18 cellular contexts compared by ENCODE assay signal in the genomic region with DNA sequence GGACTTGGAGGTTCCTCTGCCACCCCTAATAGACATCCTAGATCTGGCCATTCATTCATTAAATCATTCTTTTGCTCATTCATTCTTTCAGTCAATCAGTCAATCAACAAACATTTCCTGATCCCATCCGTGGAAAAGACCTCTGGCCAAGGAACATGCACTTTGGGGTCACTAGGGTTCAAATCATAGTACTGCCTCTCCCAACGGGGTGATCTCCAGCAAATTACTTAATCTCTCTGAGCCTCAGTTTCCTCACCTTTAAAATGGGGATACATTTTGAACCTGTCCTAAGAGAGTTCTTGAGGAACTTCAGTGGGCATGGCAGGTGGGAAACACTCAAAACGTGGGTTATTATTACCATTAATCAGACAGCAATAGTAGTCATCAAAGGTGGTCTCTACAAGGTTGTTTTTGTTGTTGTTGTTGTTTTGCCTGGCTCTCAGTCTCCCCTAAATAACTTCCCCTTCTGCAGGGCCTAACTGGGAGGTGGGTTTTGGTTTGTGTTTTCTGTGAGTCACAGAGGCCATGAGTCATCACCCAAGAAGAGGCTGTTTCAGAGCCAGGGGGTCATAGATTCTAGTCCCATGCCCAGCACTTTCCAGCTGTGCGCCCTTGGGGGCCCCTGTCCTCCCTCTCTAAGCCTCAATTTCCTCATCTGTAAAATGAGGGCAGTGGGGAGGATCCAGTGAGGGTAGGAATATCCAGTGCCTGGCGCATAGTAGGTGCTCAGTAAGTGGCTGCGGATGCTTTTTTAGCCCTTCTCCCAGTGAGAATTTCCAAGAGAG. TPM values are rescaled to one million over a fixed set of nuclear protein-coding genes. Genes with fewer than 3 reads are reported as not detected.
A peak's percentile ranks its signal among the peaks of the same experiment; 100 is the strongest.
DNase-seq lines count a peak whose midpoint lies in the region; ATAC-seq and TF ChIP-seq lines count a peak whose summit lies in the region.
"Had no signal": no experiment of that assay in that cellular context is flagged by ENCODE, and none has a peak within 500 bp of the region (broad histone marks: within the 10 kb centered on the region; RNA-seq: fewer than 3 reads in every experiment).

No MANE protein-coding gene starts in this region.

- no TSS peak for BruUV-seq in IMR-90 (replicated peaks; lab: Mats Ljungman, UMichigan)

- TF ChIP-seq RAD21 in IMR-90 (IDR thresholded peaks at IDR 0.05; ENCODE audit: low read length), result no peak

- no peak for TF ChIP-seq CTCF in IMR-90 (conservative IDR thresholded peaks at IDR 0.05; ENCODE audit: low read depth, low read length)
- no peak for TF ChIP-seq CTCF in nephron (IDR thresholded peaks at IDR 0.05; ENCODE audit: unreplicated experiment in 3 of 3)
- no peak for TF ChIP-seq CTCF in colonic mucosa (IDR thresholded peaks at IDR 0.05)

- H3K4me1 ChIP-seq in IMR-90 (ENCODE audit: control insufficient read depth, insufficient read depth, low read length) (no peaks in the 10 kb centered on the region), adipocyte (ENCODE audit: control insufficient read depth, insufficient read depth, low read length) (no peaks in the 10 kb centered on the region), colonic mucosa (no peaks in the 10 kb centered on the region)

- intact Hi-C loops in IMR-90 (cut with micrococcal nuclease), result no loop called here
- intact Hi-C loops in colonic mucosa (cut with DNase I), result no loop called here

- peaks cover 25% of the 10 kb centered on the region for H3K4me1 Mint-ChIP-seq in nephron

- H3K4me3 Mint-ChIP-seq in nephron, result peak overlapping the region in 1 of 3 experiments; percentile 1

- H2AK9ac ChIP-seq in IMR-90 (replicated peaks; ENCODE audit: low read depth, low read length, poor library complexity), result no peak overlapping the region

- H3K79me1 ChIP-seq in IMR-90 (ENCODE audit: low read depth in 1 of 2, low read length in 2 of 2), result no peaks in the 10 kb centered on the region

- H3K36me3 ChIP-seq in IMR-90 (ENCODE audit: control insufficient read depth, insufficient read depth, low read length) (no peaks in the 10 kb centered on the region), adipocyte (ENCODE audit: control insufficient read depth, insufficient read depth, low read length, severe bottlenecking) (no peaks in the 10 kb centered on the region), colonic mucosa (no peaks in the 10 kb centered on the region)

- no peak overlapping the region for H3K18ac ChIP-seq in IMR-90 (ENCODE audit: low read depth, low read length)

- H3K27me3 Mint-ChIP-seq in nephron (ENCODE audit: low read depth), result peaks cover 36% of the 10 kb centered on the region

- no peak overlapping the region for H4K91ac ChIP-seq in IMR-90 (ENCODE audit: insufficient read depth, low read depth, low read length)

- no peak overlapping the region for H2AFZ ChIP-seq in IMR-90 (replicated peaks; ENCODE audit: low read length, poor library complexity)

- POLR2A ChIA-PET in IMR-90 (lab: Charles Lee; ENCODE audit: unreplicated experiment), result no interaction called here

- H3K9me3 Mint-ChIP-seq in nephron, result no peaks in the 10 kb centered on the region

- no peak overlapping the region for H3K4ac ChIP-seq in IMR-90 (ENCODE audit: low read depth, low read length)

- no peaks in the 10 kb centered on the region for H3K36me3 Mint-ChIP-seq in nephron (ENCODE audit: low read depth)

- no peak for ATAC-seq in IMR-90 (ENCODE audit: low read depth)
- no peak for ATAC-seq in HG03025 (IDR thresholded peaks at IDR 0.05; ENCODE audit: low FRiP score, unreplicated experiment)
- ATAC-seq in GM21529 (IDR thresholded peaks at IDR 0.05; ENCODE audit: unreplicated experiment), result no peak
- ATAC-seq: SK-N-SH treated with all-trans-retinoic acid at 6 μM for 48 hours had no signal

- H3K23ac ChIP-seq in IMR-90 (ENCODE audit: low read depth, low read length), result no peak overlapping the region

- H3K56ac ChIP-seq in IMR-90 (ENCODE audit: extremely low read depth, insufficient read depth, low read length), result no peak overlapping the region

- peak overlapping the region in 2 of 3 experiments; percentile 28 to 78 for H3K27ac Mint-ChIP-seq in nephron
- H3K27ac Mint-ChIP-seq: progenitor cell of endocrine pancreas had no signal

- H3K27ac ChIP-seq in IMR-90 (ENCODE audit: insufficient read depth, low read length) (no peak overlapping the region), colonic mucosa (no peak overlapping the region)

- peak; percentile 40 for DNase-seq in COLO829 (ENCODE audit: low spot score)
- peak; percentile 16 for DNase-seq in IMR-90
- peak; percentile 21 for DNase-seq in adipocyte (ENCODE audit: low read depth)
- DNase-seq in cortex of kidney (lab: John Stamatoyannopoulos, UW), result no peak
- no peak for DNase-seq in colonic mucosa
- DNase-seq: activated T-cell treated with anti-CD3 and anti-CD28 coated beads, Interleukin-2, amount 50 U/mL, for 1 hour; C1 segment of cervical spinal cord; effector memory CD4-positive, alpha-beta T cell; GF-D8; kidney glomerular epithelial cell; NCI-H1092 treated with DMSO at 0.1 percent for 48 hours; stimulated activated CD4-positive, alpha-beta T cell treated with anti-CD3 and anti-CD28 coated beads, Interleukin-4, amount 100 ng/mL, for 4 hours; stimulated activated naive CD4-positive, alpha-beta T cell treated with Interleukin-2 at 50 U/mL for 16 hours had no signal

- H3K4me2 ChIP-seq in IMR-90 (ENCODE audit: low read depth, low read length), result no peak overlapping the region

- no peak overlapping the region for H2BK15ac ChIP-seq in IMR-90 (ENCODE audit: low read depth, low read length)

- H3K9ac ChIP-seq in IMR-90 (ENCODE audit: low read depth, low read length) (no peak overlapping the region), adipocyte (ENCODE audit: low read length) (no peak overlapping the region), colonic mucosa (ENCODE audit: low read depth in 2 of 2, low read length in 2 of 2) (peak overlapping the region in 1 of 2 donors; percentile 15)

- no peaks in the 10 kb centered on the region for H4K20me1 ChIP-seq in IMR-90 (ENCODE audit: insufficient read depth, low read length)

- no peak overlapping the region for H4K5ac ChIP-seq in IMR-90 (ENCODE audit: low read depth, low read length)

- H3K27me3 ChIP-seq in IMR-90 (ENCODE audit: control insufficient read depth, insufficient read depth, low read length), result peaks cover 23% of the 10 kb centered on the region
- peaks cover 56% of the 10 kb centered on the region for H3K27me3 ChIP-seq in adipocyte (replicated peaks; ENCODE audit: control insufficient read depth, insufficient read depth, low read length)
- H3K27me3 ChIP-seq in colonic mucosa, result no peaks in the 10 kb centered on the region

- H2BK120ac ChIP-seq in IMR-90 (ENCODE audit: low read depth, low read length), result no peak overlapping the region

- CTCF ChIA-PET in IMR-90 (lab: Yijun Ruan, JAX), result no interaction called here

- TF ChIP-seq POLR2A in IMR-90 (IDR thresholded peaks at IDR 0.05; ENCODE audit: low read depth, low read length), result no peak

- 71% methylated on average over 1 of the region's 6 CpGs; no CpG with 5 or more reads in 1 of the 2 experiments for WGBS in IMR-90 (ENCODE audit: extremely low coverage in 2 of 2, insufficient read length in 1 of 2), 2 experiments

- no peaks in the 10 kb centered on the region for H3K9me1 ChIP-seq in IMR-90 (ENCODE audit: insufficient read depth, low read length)

- no peaks in the 10 kb centered on the region for H3K9me3 ChIP-seq in IMR-90 (ENCODE audit: control insufficient read depth, insufficient read depth, low read length)
- H3K9me3 ChIP-seq in adipocyte (ENCODE audit: control insufficient read depth, low read length), result peaks cover 4% of the 10 kb centered on the region
- no peaks in the 10 kb centered on the region for H3K9me3 ChIP-seq in colonic mucosa

- in situ Hi-C loops in IMR-90 (cut with MboI; ENCODE audit: low sequenced_read_pairs), result no loop called here

- no peak overlapping the region for H2BK20ac ChIP-seq in IMR-90 (ENCODE audit: low read depth, low read length)

- H3K14ac ChIP-seq in IMR-90 (replicated peaks; ENCODE audit: low read depth, low read length), result no peak overlapping the region

- dilution Hi-C loops in IMR-90 (cut with HindIII; ENCODE audit: low sequenced_read_pairs, unreplicated experiment), result no loop called here

- H2AK5ac ChIP-seq in IMR-90 (ENCODE audit: low read depth, low read length), result no peak overlapping the region

- no peak overlapping the region for H3K4me3 ChIP-seq in IMR-90 (ENCODE audit: insufficient read depth, low read depth, low read length)
- no peak overlapping the region for H3K4me3 ChIP-seq in adipocyte (ENCODE audit: low read length)
- H3K4me3 ChIP-seq in colonic mucosa, result no peak overlapping the region

- no peak overlapping the region for H2BK5ac ChIP-seq in IMR-90 (ENCODE audit: low read depth, low read length, poor library complexity, severe bottlenecking)

- no peak overlapping the region for H4K8ac ChIP-seq in IMR-90 (ENCODE audit: low read depth in 2 of 2, low read length in 2 of 2)

TF ChIP-seq in IMR-90, 13 proteins besides CTCF, POLR2A, EP300 and RAD21:
- TF ChIP-seq, protein P1, sequence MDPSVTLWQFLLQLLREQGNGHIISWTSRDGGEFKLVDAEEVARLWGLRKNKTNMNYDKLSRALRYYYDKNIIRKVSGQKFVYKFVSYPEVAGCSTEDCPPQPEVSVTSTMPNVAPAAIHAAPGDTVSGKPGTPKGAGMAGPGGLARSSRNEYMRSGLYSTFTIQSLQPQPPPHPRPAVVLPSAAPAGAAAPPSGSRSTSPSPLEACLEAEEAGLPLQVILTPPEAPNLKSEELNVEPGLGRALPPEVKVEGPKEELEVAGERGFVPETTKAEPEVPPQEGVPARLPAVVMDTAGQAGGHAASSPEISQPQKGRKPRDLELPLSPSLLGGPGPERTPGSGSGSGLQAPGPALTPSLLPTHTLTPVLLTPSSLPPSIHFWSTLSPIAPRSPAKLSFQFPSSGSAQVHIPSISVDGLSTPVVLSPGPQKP (IDR thresholded peaks at IDR 0.05; ENCODE audit: borderline replicate concordance, low read depth, low read length), result no peak
- TF ChIP-seq MAFK (IDR thresholded peaks at IDR 0.05; ENCODE audit: low read depth, low read length) (no peak), RFX5 (IDR thresholded peaks at IDR 0.05; ENCODE audit: low read depth, low read length) (no peak), RCOR1 (IDR thresholded peaks at IDR 0.05; ENCODE audit: insufficient replicate concordance, low read length) (no peak), FOS (IDR thresholded peaks at IDR 0.05; ENCODE audit: low read depth, low read length) (peak; percentile 32; the same call in 1 of the 2 replicates), CHD1 (IDR thresholded peaks at IDR 0.05; ENCODE audit: low read depth, low read length) (no peak), MXI1 (IDR thresholded peaks at IDR 0.05; ENCODE audit: borderline replicate concordance, low read depth, low read length) (no peak)

RNA-seq across cellular contexts. Expression of a gene that starts 16.9 kb away (rescaled TPM):
- under 0.01 TPM in 2 replicates for total RNA-seq in IMR-90 (2012; rRNA removed)
- polyA plus RNA-seq in IMR-90 (2012; rRNA removed), result 0.32 and 0.43 TPM in 2 replicates
- 0.30 and 0.31 TPM in 2 replicates for polyA plus RNA-seq in IMR-90 (2012; cell fraction: cytosol; rRNA removed)
- polyA plus RNA-seq in IMR-90 (2012; cell fraction: nucleus; rRNA removed; ENCODE audit: low replicate concordance), result 0.08 and 0.27 TPM in 2 replicates
- 1 to 10 TPM; 3.9 to 5.5 TPM for total RNA-seq in colonic mucosa

Comparison
In these comparisons a context has a peak if more than half of its experiments do, and no peak if none do; other contexts are left out.
1. DNase-seq: peak in COLO829 (single experiment), IMR-90 (single experiment) and adipocyte (single experiment); none in cortex of kidney (single experiment) and colonic mucosa (single experiment).